8 cellular contexts compared by ENCODE assay signal in the genomic region with DNA sequence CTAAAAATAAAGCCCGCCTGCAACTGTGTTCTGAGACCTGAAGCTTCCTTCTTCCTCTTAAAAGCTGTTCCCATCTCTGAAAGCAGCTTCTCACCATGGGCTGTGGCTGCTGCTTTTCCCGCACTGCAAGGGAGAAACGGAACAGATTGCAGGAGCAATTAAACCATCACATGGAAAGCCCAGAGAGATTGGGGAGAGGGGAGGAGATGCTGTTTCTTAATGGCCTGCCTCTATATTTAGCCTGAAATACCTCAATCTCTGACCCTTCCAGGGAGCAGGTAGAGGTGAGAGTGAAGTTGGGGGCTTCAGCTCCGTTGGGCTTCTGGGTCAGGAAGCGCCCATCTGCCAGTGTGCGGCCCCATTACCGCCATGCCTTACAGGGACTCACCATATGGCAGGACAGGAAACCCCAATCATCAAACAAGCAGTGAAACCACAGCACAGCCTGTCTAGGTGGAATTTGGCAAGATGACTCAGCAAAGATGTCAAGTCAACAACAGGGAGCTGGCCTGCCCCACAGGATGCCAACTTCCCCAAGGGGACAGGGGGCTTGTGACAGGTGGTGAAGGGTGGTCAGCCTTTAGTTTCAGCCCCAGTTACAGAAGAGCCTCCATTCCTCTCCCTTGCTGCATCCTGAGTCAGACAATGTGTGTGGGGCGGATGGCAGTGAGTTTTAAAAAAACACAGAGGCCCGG.
A peak's percentile ranks its signal among the peaks of the same experiment; 100 is the strongest.
DNase-seq lines count a peak whose midpoint lies in the region; ATAC-seq and TF ChIP-seq lines count a peak whose summit lies in the region.

No MANE protein-coding gene starts in this region.

- H3K36me3 Mint-ChIP-seq in activated CD4-positive, alpha-beta memory T cell treated with anti-CD3 and anti-CD28 coated beads for 36 hours, result no peaks in the 10 kb centered on the region

- peaks cover 8 to 87% (median 26%) of the 10 kb centered on the region in 3 donors for H3K4me1 ChIP-seq in esophagus squamous epithelium

- WGBS in esophagus squamous epithelium, 2 donors, result 50 to 55% methylated on average over 5 to 8 of the region's 9 CpGs

- no peak overlapping the region for H3K4me3 Mint-ChIP-seq in activated CD4-positive, alpha-beta memory T cell treated with anti-CD3 and anti-CD28 coated beads for 36 hours

- peak; percentile 10 for DNase-seq in CD1c-positive myeloid dendritic cell (ENCODE audit: extremely low spot score)
- DNase-seq in activated CD4-positive, alpha-beta memory T cell treated with anti-CD3 and anti-CD28 coated beads for 36 hours, result peak; percentile 50
- no peak for DNase-seq in head of caudate nucleus
- no peak for DNase-seq in cardiac septum (ENCODE audit: low spot score)
- DNase-seq in esophagus squamous epithelium (lab: John Stamatoyannopoulos, UW), result no peak

- intact Hi-C loops in activated CD4-positive, alpha-beta memory T cell treated with anti-CD3 and anti-CD28 coated beads for 36 hours (cut with micrococcal nuclease), result no loop called here
- intact Hi-C loops in head of caudate nucleus (cut with DNase I), result no loop called here
- intact Hi-C loops in cardiac septum (cut with DNase I), result no loop called here
- intact Hi-C loops in esophagus squamous epithelium (cut with DNase I), result no loop called here

- no peak for TF ChIP-seq CTCF in esophagus squamous epithelium (IDR thresholded peaks at IDR 0.05)

- no peak for TF ChIP-seq POLR2A in esophagus squamous epithelium (IDR thresholded peaks at IDR 0.05)

- no peak overlapping the region for H3K27ac Mint-ChIP-seq in activated CD4-positive, alpha-beta memory T cell treated with anti-CD3 and anti-CD28 coated beads for 36 hours

- H3K36me3 ChIP-seq in esophagus squamous epithelium, result no peaks in the 10 kb centered on the region

- H3K9me3 ChIP-seq in esophagus squamous epithelium, result no peaks in the 10 kb centered on the region

- H3K27ac ChIP-seq in temporal lobe (ENCODE audit: low read depth, low read length) (peak overlapping the region; percentile 37), esophagus squamous epithelium (peak overlapping the region in 2 of 4 donors; percentile 24 to 56)

- CTCF ChIA-PET in activated CD4-positive, alpha-beta memory T cell treated with anti-CD3 and anti-CD28 coated beads for 36 hours (lab: Charles Lee), result no interaction called here

- H3K27me3 Mint-ChIP-seq in activated CD4-positive, alpha-beta memory T cell treated with anti-CD3 and anti-CD28 coated beads for 36 hours, result no peaks in the 10 kb centered on the region

- peak; percentile 43 for ATAC-seq in GM19025 (IDR thresholded peaks at IDR 0.05; ENCODE audit: low read depth, unreplicated experiment)
- peak; percentile 59 for ATAC-seq in HG03139 (IDR thresholded peaks at IDR 0.05; ENCODE audit: unreplicated experiment)

- POLR2A ChIA-PET in activated CD4-positive, alpha-beta memory T cell treated with anti-CD3 and anti-CD28 coated beads for 36 hours (lab: Charles Lee), result no interaction called here

- no peaks in the 10 kb centered on the region for H3K9me3 Mint-ChIP-seq in activated CD4-positive, alpha-beta memory T cell treated with anti-CD3 and anti-CD28 coated beads for 36 hours

- peaks cover 26% of the 10 kb centered on the region for H3K4me1 Mint-ChIP-seq in activated CD4-positive, alpha-beta memory T cell treated with anti-CD3 and anti-CD28 coated beads for 36 hours (ENCODE audit: low read depth)

- H3K27me3 ChIP-seq in esophagus squamous epithelium, result peaks cover 0 to 5% (median 0%) of the 10 kb centered on the region in 4 donors

- H3K4me3 ChIP-seq in esophagus squamous epithelium, result no peak overlapping the region

Comparison
In these comparisons a context has a peak if more than half of its experiments do, and no peak if none do; other contexts are left out.
1. DNase-seq: peak in CD1c-positive myeloid dendritic cell (single experiment) and activated CD4-positive, alpha-beta memory T cell treated with anti-CD3 and anti-CD28 coated beads for 36 hours (single experiment); none in head of caudate nucleus (0 of 42), cardiac septum (single experiment) and esophagus squamous epithelium (single experiment).